8 cellular contexts compared by ENCODE assay signal in genomic region chr2:95345066-95345414, GRCh38. TPM values are rescaled to one million over a fixed set of nuclear protein-coding genes. Genes with fewer than 3 reads are reported as not detected.
A peak's percentile ranks its signal among the peaks of the same experiment; 100 is the strongest.
DNase-seq lines count a peak whose midpoint lies in the region; ATAC-seq and TF ChIP-seq lines count a peak whose summit lies in the region.
"Had no signal": no experiment of that assay in that cellular context is flagged by ENCODE, and none has a peak within 500 bp of the region (broad histone marks: within the 10 kb centered on the region; RNA-seq: fewer than 3 reads in every experiment).

No MANE protein-coding gene starts in this region.

- 40% methylated on average over 15 of the region's 15 CpGs for WGBS in hepatocyte (ENCODE audit: low lambda C conversion rate, missing lambda C conversion rate)

- H3K9me3 Mint-ChIP-seq in WTC11: no peaks in the 10 kb centered on the region
- no peaks in the 10 kb centered on the region for H3K9me3 Mint-ChIP-seq in stimulated activated effector memory CD8-positive, alpha-beta T cell treated with anti-CD3 and anti-CD28 coated beads, Interleukin-12 subunit alpha, Interleukin-12 subunit beta, amount 100 ng/mL, for 72 hours

- H3K4me2 ChIP-seq in hepatocyte: peak overlapping the region; percentile 98

- H3K4me1 Mint-ChIP-seq in WTC11: no peaks in the 10 kb centered on the region
- no peaks in the 10 kb centered on the region for H3K4me1 Mint-ChIP-seq in stimulated activated effector memory CD8-positive, alpha-beta T cell treated with anti-CD3 and anti-CD28 coated beads, Interleukin-12 subunit alpha, Interleukin-12 subunit beta, amount 100 ng/mL, for 72 hours

- no peaks in the 10 kb centered on the region for H3K9me3 ChIP-seq in hepatocyte (ENCODE audit: low read depth)

- ATAC-seq in WTC11 (no peak), HG03342 (IDR thresholded peaks at IDR 0.05; ENCODE audit: unreplicated experiment) (no peak)
- ATAC-seq in stimulated activated effector memory CD8-positive, alpha-beta T cell treated with anti-CD3 and anti-CD28 coated beads, Interleukin-12 subunit alpha, Interleukin-12 subunit beta, amount 100 ng/mL, for 72 hours: no peak

- no peak overlapping the region for H3K27ac Mint-ChIP-seq in WTC11
- no peak overlapping the region for H3K27ac Mint-ChIP-seq in stimulated activated effector memory CD8-positive, alpha-beta T cell treated with anti-CD3 and anti-CD28 coated beads, Interleukin-12 subunit alpha, Interleukin-12 subunit beta, amount 100 ng/mL, for 72 hours

- DNase-seq in HEK293T (ENCODE audit: extremely low spot score) (peak; percentile 24), WTC11 (ENCODE audit: low spot score) (no peak), hepatocyte (ENCODE audit: low spot score) (no peak), NCI-H2029 (lab: John Stamatoyannopoulos, UW) (no peak), NCI-H2227 (lab: John Stamatoyannopoulos, UW; ENCODE audit: unreplicated experiment) (no peak)
- no peak for DNase-seq in stimulated activated effector memory CD8-positive, alpha-beta T cell treated with anti-CD3 and anti-CD28 coated beads, Interleukin-12 subunit alpha, Interleukin-12 subunit beta, amount 100 ng/mL, for 72 hours (ENCODE audit: low spot score in 2 of 2)
- DNase-seq: SIG-M5 had no signal

- H3K4me3 Mint-ChIP-seq in WTC11: peak overlapping the region; percentile 41; the same call in 1 of the 2 replicates
- H3K4me3 Mint-ChIP-seq in stimulated activated effector memory CD8-positive, alpha-beta T cell treated with anti-CD3 and anti-CD28 coated beads, Interleukin-12 subunit alpha, Interleukin-12 subunit beta, amount 100 ng/mL, for 72 hours: peak overlapping the region; percentile 73

- H3K79me2 ChIP-seq in hepatocyte: no peaks in the 10 kb centered on the region

- TF ChIP-seq CTCF in WTC11 (IDR thresholded peaks at IDR 0.05) (no peak), hepatocyte (IDR thresholded peaks at IDR 0.05; ENCODE audit: poor library complexity) (no peak)

- no peaks in the 10 kb centered on the region for H3K36me3 ChIP-seq in hepatocyte (replicated peaks; ENCODE audit: insufficient read depth, low read depth)

- no peaks in the 10 kb centered on the region for H3K36me3 Mint-ChIP-seq in WTC11
- H3K36me3 Mint-ChIP-seq in stimulated activated effector memory CD8-positive, alpha-beta T cell treated with anti-CD3 and anti-CD28 coated beads, Interleukin-12 subunit alpha, Interleukin-12 subunit beta, amount 100 ng/mL, for 72 hours: no peaks in the 10 kb centered on the region

- peaks cover 80% of the 10 kb centered on the region for H3K27me3 ChIP-seq in hepatocyte

- no peaks in the 10 kb centered on the region for H3K9me2 ChIP-seq in hepatocyte (replicated peaks; ENCODE audit: insufficient read depth)

- H3K27me3 Mint-ChIP-seq in WTC11 (ENCODE audit: low read depth): peaks cover 67% of the 10 kb centered on the region

- CTCF ChIA-PET in HEK293T (lab: Yijun Ruan, JAX) (interaction anchor here (0.6 to 1.6 kb wide), 14 partner anchors 8 to 391 kb away, joined by 3 to 12 read pairs (median 5); no protein-coding TSS in a partner anchor), WTC11 (lab: Charles Lee) (interaction anchor here (0.7 to 2.3 kb wide), 29 partner anchors 9 to 678 kb away, joined by 3 to 47 read pairs (median 4); partner anchors contain the start of genes FAHD2A, KCNIP3, MRPS5 and PROM2)

- H4K20me1 ChIP-seq in hepatocyte (ENCODE audit: insufficient read depth, poor library complexity, severe bottlenecking): no peaks in the 10 kb centered on the region

- POLR2A ChIA-PET in HEK293T (lab: Yijun Ruan, JAX) (interaction anchor here (0.8 to 1.9 kb wide), 4 partner anchors 8 to 113 kb away, joined by 3 to 10 read pairs (median 4); partner anchors contain the start of gene FAHD2A), WTC11 (lab: Charles Lee) (no interaction called here)

- no peak overlapping the region for H3K27ac ChIP-seq in hepatocyte

- no peak overlapping the region for H3K4me3 ChIP-seq in hepatocyte

- no peaks in the 10 kb centered on the region for H3K4me1 ChIP-seq in hepatocyte (ENCODE audit: insufficient read depth)

- no peak overlapping the region for H2AFZ ChIP-seq in hepatocyte

TF ChIP-seq in HEK293T, 16 proteins besides CTCF, POLR2A, EP300 and RAD21:
- TF ChIP-seq ELF4 (IDR thresholded peaks at IDR 0.05): no peak
- no peak for TF ChIP-seq SUZ12 (IDR thresholded peaks at IDR 0.05)
- TF ChIP-seq NFRKB (IDR thresholded peaks at IDR 0.05): no peak
- TF ChIP-seq SP1 (IDR thresholded peaks at IDR 0.05): no peak
- TF ChIP-seq ZNF384 (IDR thresholded peaks at IDR 0.05): no peak
- no peak for TF ChIP-seq TARDBP (IDR thresholded peaks at IDR 0.05)
- no peak for TF ChIP-seq HDGF (IDR thresholded peaks at IDR 0.05; ENCODE audit: borderline replicate concordance)
- no peak for TF ChIP-seq CTBP1 (IDR thresholded peaks at IDR 0.05; ENCODE audit: borderline replicate concordance)
- no peak for TF ChIP-seq BHLHE40 (IDR thresholded peaks at IDR 0.05; ENCODE audit: borderline replicate concordance)
- TF ChIP-seq LEF1 (IDR thresholded peaks at IDR 0.05; ENCODE audit: borderline replicate concordance): no peak
- no peak for TF ChIP-seq ARNT (IDR thresholded peaks at IDR 0.05)
- TF ChIP-seq FOXM1 (IDR thresholded peaks at IDR 0.05; ENCODE audit: borderline replicate concordance): no peak
- no peak for TF ChIP-seq L3MBTL2 (conservative IDR thresholded peaks at IDR 0.05)
- no peak for TF ChIP-seq FOXA1 (IDR thresholded peaks at IDR 0.05)
- no peak for TF ChIP-seq FOXK2 (IDR thresholded peaks at IDR 0.05)
- TF ChIP-seq PKNOX1 (IDR thresholded peaks at IDR 0.05): no peak
TF ChIP-seq in HEK293T: peak in this region for 0.

TF ChIP-seq in WTC11, 78 proteins besides CTCF, POLR2A, EP300 and RAD21:
- no peak for TF ChIP-seq E2F4 (CRISPR knock-in tag; IDR thresholded peaks at IDR 0.05; ENCODE audit: borderline replicate concordance, low read depth)

RNA-seq across cellular contexts. Expression of gene KCNIP3, which starts 47.9 kb away (rescaled TPM):
- total RNA-seq in WTC11 (2021) (2.1 to 3.3 TPM (median 3.1 TPM) in 3 replicates), hepatocyte (2.1 and 6.1 TPM in 2 replicates)
- polyA plus RNA-seq in hepatocyte: 3.7 and 6.5 TPM in 2 replicates

RNA-seq across cellular contexts. Expression of gene FAHD2A, which starts 57.5 kb away (rescaled TPM):
- total RNA-seq in WTC11 (2021): 39.8 to 47.9 TPM (median 45.4 TPM) in 3 replicates
- 29.1 and 30.1 TPM in 2 replicates for total RNA-seq in hepatocyte
- polyA plus RNA-seq in hepatocyte: 33.3 and 36.9 TPM in 2 replicates
